ENCODE assay signal across 19 cellular contexts in genomic region chr11:123425367-123425766, GRCh38.
"Had no signal": no experiment of that assay in that cellular context is flagged by ENCODE, and none has a peak within 500 bp of the region (broad histone marks: within the 10 kb centered on the region; RNA-seq: fewer than 3 reads in every experiment).

No MANE protein-coding gene starts in this region.

- DNase-seq: activated CD4-positive, alpha-beta memory T cell treated with anti-CD3 and anti-CD28 coated beads, Interleukin-2, amount 10 ng/mL, durations not matched to agents 7 days and 5 days; activated CD4-positive, alpha-beta T cell treated with anti-CD3 and anti-CD28 coated beads, Interleukin-2, amount 50 U/mL, for 1 hour; activated CD4-positive, CD25-positive, alpha-beta regulatory T cell; activated gamma-delta T cell; activated naive CD4-positive, alpha-beta T cell treated with anti-CD3 and anti-CD28 coated beads for 36 hours; activated T-cell treated with anti-CD3 and anti-CD28 coated beads for 4 hours; activated T-cell treated with anti-CD3 and anti-CD28 coated beads, Interleukin-2, amount 50 U/mL, for 48 hours; brain microvascular endothelial cell; cerebellar nuclear complex; NCI-H1048; NCI-H1930; NCI-H2171 treated with DMSO at 0.1 percent for 48 hours; NCI-H226; NCI-H526; NCI-H774; PC-3; SHP77 treated with DMSO at 0.1 percent for 48 hours had no signal

- H3K36me3 ChIP-seq: brain microvascular endothelial cell had no signal

- ATAC-seq: activated T-helper 17 cell treated with anti-CD3 and anti-CD28 coated beads, Interleukin-2, amount 50 U/mL, for 72 hours; PC-3 had no signal

- H3K27me3 ChIP-seq: brain microvascular endothelial cell had no signal

- H3K27ac ChIP-seq: brain microvascular endothelial cell, KMS-11 had no signal
